In the genomic region with DNA sequence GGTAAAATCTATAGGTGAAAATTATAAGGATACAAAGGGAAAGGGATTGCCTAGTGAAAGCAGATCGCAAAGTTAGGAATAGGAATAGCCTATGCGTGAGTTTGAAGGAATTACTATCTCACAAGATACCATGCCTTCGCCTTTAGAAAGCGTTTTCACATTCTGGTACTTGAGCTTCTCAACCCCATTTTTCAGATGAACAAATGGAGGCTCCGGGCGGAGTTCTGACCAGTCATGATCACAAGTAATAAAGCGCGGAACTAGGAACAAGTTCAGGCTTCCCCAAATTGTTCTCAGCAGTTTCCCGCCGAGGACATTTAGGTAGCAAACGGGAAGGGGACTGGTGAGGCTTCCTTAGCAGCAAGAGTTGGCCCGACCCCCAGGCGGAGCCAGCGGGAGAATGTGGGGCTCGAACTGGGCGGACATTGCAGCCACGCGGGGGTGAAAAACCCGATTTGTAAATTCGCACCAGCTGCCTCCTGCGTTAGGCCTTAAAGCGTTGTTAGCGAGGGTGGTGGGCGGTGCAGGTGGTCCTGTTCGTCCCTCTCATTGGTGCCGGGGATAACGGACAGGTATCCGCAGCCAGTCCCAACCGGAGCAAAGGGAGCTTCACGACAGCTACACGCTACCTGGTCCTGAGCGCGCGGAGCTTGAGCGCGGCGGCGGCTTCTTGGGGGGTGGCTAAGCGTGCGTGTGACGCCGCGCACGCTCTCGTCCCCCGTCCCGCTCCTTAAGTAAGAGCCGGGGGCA, we compare ENCODE assay signal across 8 cellular contexts. TPM values are rescaled to one million over a fixed set of nuclear protein-coding genes. Genes with fewer than 3 reads are reported as not detected.
DNase-seq lines count a peak whose midpoint lies in the region; ATAC-seq and TF ChIP-seq lines count a peak whose summit lies in the region.

No MANE protein-coding gene starts in this region.

- H3K27ac Mint-ChIP-seq in activated naive CD8-positive, alpha-beta T cell treated with anti-CD3 and anti-CD28 coated beads, Interleukin-2, amount 50 U/mL, for 24 hours, result peak overlapping the region; percentile 81
- peak overlapping the region; percentile 77 for H3K27ac Mint-ChIP-seq in progenitor cell of endocrine pancreas

- H3K27ac ChIP-seq in right cardiac atrium (ENCODE audit: low read length) (peak overlapping the region; percentile 83), tibial artery (peak overlapping the region; percentile 57 to 64)

- H3K4me3 ChIP-seq in right cardiac atrium (ENCODE audit: low read length) (peak overlapping the region; percentile 54), tibial artery (peak overlapping the region; percentile 40 to 54)

- intact Hi-C loops in right cardiac atrium (cut with DNase I), result loop anchor here in 1 of 4 donors (10.0 kb wide), 1 partner anchor 106 kb away; no protein-coding TSS in a partner anchor
- intact Hi-C loops in tibial artery (cut with DNase I; ENCODE audit: low total_unique reads), result no loop called here

- peaks cover 12% of the 10 kb centered on the region for H3K4me1 Mint-ChIP-seq in activated naive CD8-positive, alpha-beta T cell treated with anti-CD3 and anti-CD28 coated beads, Interleukin-2, amount 50 U/mL, for 24 hours
- peaks cover 10% of the 10 kb centered on the region for H3K4me1 Mint-ChIP-seq in progenitor cell of endocrine pancreas (ENCODE audit: low read depth)

- no peaks in the 10 kb centered on the region for H3K9me3 Mint-ChIP-seq in activated naive CD8-positive, alpha-beta T cell treated with anti-CD3 and anti-CD28 coated beads, Interleukin-2, amount 50 U/mL, for 24 hours
- no peaks in the 10 kb centered on the region for H3K9me3 Mint-ChIP-seq in progenitor cell of endocrine pancreas (ENCODE audit: low read depth)

- no peaks in the 10 kb centered on the region for H3K4me1 ChIP-seq in right cardiac atrium (ENCODE audit: control insufficient read depth, insufficient read depth, low read length)
- peaks cover 0 to 14% (median 4%) of the 10 kb centered on the region in 4 donors for H3K4me1 ChIP-seq in tibial artery

- 17% methylated on average over 48 of the region's 48 CpGs for WGBS in right cardiac atrium

- peak; percentile 99 for ATAC-seq in activated naive CD8-positive, alpha-beta T cell treated with anti-CD3 and anti-CD28 coated beads, Interleukin-2, amount 50 U/mL, for 24 hours
- ATAC-seq in right cardiac atrium, result peak; percentile 92 to 94

- peak overlapping the region; percentile 77 for H3K4me3 Mint-ChIP-seq in activated naive CD8-positive, alpha-beta T cell treated with anti-CD3 and anti-CD28 coated beads, Interleukin-2, amount 50 U/mL, for 24 hours
- peak overlapping the region; percentile 71 for H3K4me3 Mint-ChIP-seq in progenitor cell of endocrine pancreas (ENCODE audit: low read depth)

- no peaks in the 10 kb centered on the region for H3K27me3 Mint-ChIP-seq in activated naive CD8-positive, alpha-beta T cell treated with anti-CD3 and anti-CD28 coated beads, Interleukin-2, amount 50 U/mL, for 24 hours
- peaks cover 40% of the 10 kb centered on the region for H3K27me3 Mint-ChIP-seq in progenitor cell of endocrine pancreas

- no peaks in the 10 kb centered on the region for H3K36me3 Mint-ChIP-seq in activated naive CD8-positive, alpha-beta T cell treated with anti-CD3 and anti-CD28 coated beads, Interleukin-2, amount 50 U/mL, for 24 hours (ENCODE audit: low read depth)
- peaks cover 18% of the 10 kb centered on the region for H3K36me3 Mint-ChIP-seq in progenitor cell of endocrine pancreas (ENCODE audit: insufficient read depth)

- TF ChIP-seq CTCF in progenitor cell of endocrine pancreas (IDR thresholded peaks at IDR 0.05; ENCODE audit: unreplicated experiment) (no peak), tibial artery (IDR thresholded peaks at IDR 0.05) (peak in 1 of 2 experiments; percentile 4)

- DNase-seq in activated gamma-delta T cell treated with Interleukin-2 at 50 U/mL for 16 hours (peak; percentile 76), activated gamma-delta T cell (lab: John Stamatoyannopoulos, UW) (no peak), NCI-H69 (lab: John Stamatoyannopoulos, UW) (peak; percentile 66), right cardiac atrium (peak; percentile 88 to 94 (median 93)), progenitor cell of endocrine pancreas (ENCODE audit: low spot score, unreplicated experiment) (peak; percentile 74), tibial artery (peak; percentile 84 to 92), SIG-M5 (lab: John Stamatoyannopoulos, UW) (no peak)
- DNase-seq in activated naive CD8-positive, alpha-beta T cell treated with anti-CD3 and anti-CD28 coated beads, Interleukin-2, amount 50 U/mL, for 24 hours, result peak; percentile 83

- H3K36me3 ChIP-seq in tibial artery, result peaks cover 0 to 21% (median 0%) of the 10 kb centered on the region in 3 donors

- H3K27me3 ChIP-seq in right cardiac atrium (ENCODE audit: control insufficient read depth, insufficient read depth) (no peaks in the 10 kb centered on the region), tibial artery (no peaks in the 10 kb centered on the region)

- H3K9me3 ChIP-seq in right cardiac atrium (ENCODE audit: control insufficient read depth, low read length), result no peaks in the 10 kb centered on the region
- no peaks in the 10 kb centered on the region for H3K9me3 ChIP-seq in tibial artery

RNA-seq across cellular contexts. Expression of a gene that starts 15.4 kb away (rescaled TPM):
- 10 to 100 TPM; 23.7 to 70.5 (median 53.3) TPM for total RNA-seq in right cardiac atrium
- polyA plus RNA-seq in right cardiac atrium, result 58.3 TPM
- 31.5 and 34.0 TPM in 2 replicates for total RNA-seq in progenitor cell of endocrine pancreas

RNA-seq across cellular contexts. Expression of a gene that starts 25.4 kb away (rescaled TPM):
- total RNA-seq in right cardiac atrium (1 to 10 TPM; 1.8 to 3.7 (median 2.3) TPM), progenitor cell of endocrine pancreas (not detected in 2 replicates)
- 2.1 TPM for polyA plus RNA-seq in right cardiac atrium

RNA-seq across cellular contexts. Expression of a gene that starts 34.7 kb away (rescaled TPM):
- total RNA-seq in right cardiac atrium (10 to 100 TPM in 3 of 4 donors, 1 to 10 TPM in 1; 8.5 to 16.5 (median 15.6) TPM), progenitor cell of endocrine pancreas (12.8 and 14.0 TPM in 2 replicates)
- 9.9 TPM for polyA plus RNA-seq in right cardiac atrium

RNA-seq across cellular contexts. Expression of a gene that starts 34.9 kb away (rescaled TPM):
- 10 to 100 TPM; 18.3 to 25.6 (median 21.5) TPM for total RNA-seq in right cardiac atrium
- 23.7 TPM for polyA plus RNA-seq in right cardiac atrium
- total RNA-seq in progenitor cell of endocrine pancreas, result 47.1 and 52.0 TPM in 2 replicates

RNA-seq across cellular contexts. Expression of a gene that starts 44.8 kb away (rescaled TPM):
- not detected for total RNA-seq in right cardiac atrium
- 0.20 TPM for polyA plus RNA-seq in right cardiac atrium
- total RNA-seq in progenitor cell of endocrine pancreas, result 1.5 and 2.0 TPM in 2 replicates

Comparison
In these comparisons a context has a peak if more than half of its experiments do, and no peak if none do; other contexts are left out.
1. DNase-seq: peak in activated gamma-delta T cell treated with Interleukin-2 at 50 U/mL for 16 hours (single experiment), NCI-H69 (single experiment), activated naive CD8-positive, alpha-beta T cell treated with anti-CD3 and anti-CD28 coated beads, Interleukin-2, amount 50 U/mL, for 24 hours (single experiment), right cardiac atrium (3 of 3), progenitor cell of endocrine pancreas (single experiment) and tibial artery (2 of 2); none in activated gamma-delta T cell (single experiment) and SIG-M5 (single experiment).